Comparison of ENCODE assay signal across 1 cellular context in the genomic region with DNA sequence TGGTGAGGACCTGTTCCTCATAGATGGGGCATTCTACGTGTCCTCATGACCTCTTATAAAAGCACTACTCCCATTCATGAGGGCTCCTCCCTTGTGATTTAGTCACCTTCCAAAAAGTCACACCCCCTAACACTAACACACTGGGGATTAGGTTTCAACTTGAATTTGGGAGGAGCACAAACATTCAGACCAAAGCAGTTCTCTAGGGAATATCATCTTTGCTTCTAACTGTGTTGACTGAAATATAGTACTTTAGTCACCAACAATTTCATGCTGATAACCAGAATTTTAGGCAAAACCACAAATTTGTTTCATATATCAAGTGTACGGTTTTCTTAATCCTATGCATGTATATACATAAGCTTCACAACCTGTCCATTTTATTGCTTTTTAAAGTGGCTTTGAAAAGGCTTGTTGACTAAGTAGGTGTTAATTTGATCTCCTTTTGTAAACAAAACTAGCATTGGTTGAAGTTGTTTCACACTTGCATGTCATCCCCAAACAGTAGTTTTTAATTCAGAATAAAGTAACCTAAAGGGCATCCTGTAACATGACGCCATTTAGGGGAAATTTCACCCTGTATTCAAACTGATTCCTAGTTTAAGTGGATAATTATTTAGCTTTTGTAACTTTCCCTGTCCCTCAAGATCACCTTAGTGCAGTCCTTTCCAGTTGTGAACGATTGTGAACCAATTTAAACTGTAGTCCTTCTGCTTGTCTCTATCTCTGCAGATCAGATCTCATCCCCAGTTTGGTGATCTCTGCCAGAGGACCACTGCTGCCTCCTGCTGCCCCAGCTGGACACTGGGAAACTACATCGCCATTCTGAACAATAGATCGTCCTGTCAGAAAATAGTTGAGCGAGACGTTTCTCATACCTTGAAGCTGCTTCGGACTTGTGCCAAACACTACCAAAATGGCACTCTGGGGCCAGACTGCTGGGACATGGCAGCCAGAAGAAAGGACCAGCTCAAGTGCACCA.
TF ChIP-seq lines count a peak whose summit lies in the region.

No MANE protein-coding gene starts in this region.

TF ChIP-seq in H1, 55 proteins besides CTCF, POLR2A, EP300 and RAD21:
- TF ChIP-seq NANOG (IDR thresholded peaks at IDR 0.05; ENCODE audit: insufficient read depth, low read depth, low read length, poor library complexity, severe bottlenecking) = no peak
- TF ChIP-seq SIN3A (conservative IDR thresholded peaks at IDR 0.05 in 1 of 2, IDR thresholded peaks at IDR 0.05 in 1 of 2; ENCODE audit: low read depth in 1 of 2, low read length in 2 of 2) = no peak
- TF ChIP-seq, protein P1, sequence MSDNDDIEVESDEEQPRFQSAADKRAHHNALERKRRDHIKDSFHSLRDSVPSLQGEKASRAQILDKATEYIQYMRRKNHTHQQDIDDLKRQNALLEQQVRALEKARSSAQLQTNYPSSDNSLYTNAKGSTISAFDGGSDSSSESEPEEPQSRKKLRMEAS (IDR thresholded peaks at IDR 0.05) = no peak
- no peak for TF ChIP-seq RNF2 (IDR thresholded peaks at IDR 0.05; ENCODE audit: borderline replicate concordance, low read depth, low read length, missing control alignments, poor library complexity, severe bottlenecking)
- no peak for TF ChIP-seq FOSL1 (IDR thresholded peaks at IDR 0.05; ENCODE audit: insufficient read depth, low read depth, low read length)
- no peak for TF ChIP-seq KDM5A (IDR thresholded peaks at IDR 0.05; ENCODE audit: low read length)
- TF ChIP-seq BCL11A (IDR thresholded peaks at IDR 0.05; ENCODE audit: low read depth in 2 of 2, low read length in 2 of 2) = no peak
- no peak for TF ChIP-seq POLR2AphosphoS5 (IDR thresholded peaks at IDR 0.05; ENCODE audit: low read depth, low read length)
- TF ChIP-seq TBP (IDR thresholded peaks at IDR 0.05; ENCODE audit: low read depth, low read length) = no peak
- TF ChIP-seq, protein P2, sequence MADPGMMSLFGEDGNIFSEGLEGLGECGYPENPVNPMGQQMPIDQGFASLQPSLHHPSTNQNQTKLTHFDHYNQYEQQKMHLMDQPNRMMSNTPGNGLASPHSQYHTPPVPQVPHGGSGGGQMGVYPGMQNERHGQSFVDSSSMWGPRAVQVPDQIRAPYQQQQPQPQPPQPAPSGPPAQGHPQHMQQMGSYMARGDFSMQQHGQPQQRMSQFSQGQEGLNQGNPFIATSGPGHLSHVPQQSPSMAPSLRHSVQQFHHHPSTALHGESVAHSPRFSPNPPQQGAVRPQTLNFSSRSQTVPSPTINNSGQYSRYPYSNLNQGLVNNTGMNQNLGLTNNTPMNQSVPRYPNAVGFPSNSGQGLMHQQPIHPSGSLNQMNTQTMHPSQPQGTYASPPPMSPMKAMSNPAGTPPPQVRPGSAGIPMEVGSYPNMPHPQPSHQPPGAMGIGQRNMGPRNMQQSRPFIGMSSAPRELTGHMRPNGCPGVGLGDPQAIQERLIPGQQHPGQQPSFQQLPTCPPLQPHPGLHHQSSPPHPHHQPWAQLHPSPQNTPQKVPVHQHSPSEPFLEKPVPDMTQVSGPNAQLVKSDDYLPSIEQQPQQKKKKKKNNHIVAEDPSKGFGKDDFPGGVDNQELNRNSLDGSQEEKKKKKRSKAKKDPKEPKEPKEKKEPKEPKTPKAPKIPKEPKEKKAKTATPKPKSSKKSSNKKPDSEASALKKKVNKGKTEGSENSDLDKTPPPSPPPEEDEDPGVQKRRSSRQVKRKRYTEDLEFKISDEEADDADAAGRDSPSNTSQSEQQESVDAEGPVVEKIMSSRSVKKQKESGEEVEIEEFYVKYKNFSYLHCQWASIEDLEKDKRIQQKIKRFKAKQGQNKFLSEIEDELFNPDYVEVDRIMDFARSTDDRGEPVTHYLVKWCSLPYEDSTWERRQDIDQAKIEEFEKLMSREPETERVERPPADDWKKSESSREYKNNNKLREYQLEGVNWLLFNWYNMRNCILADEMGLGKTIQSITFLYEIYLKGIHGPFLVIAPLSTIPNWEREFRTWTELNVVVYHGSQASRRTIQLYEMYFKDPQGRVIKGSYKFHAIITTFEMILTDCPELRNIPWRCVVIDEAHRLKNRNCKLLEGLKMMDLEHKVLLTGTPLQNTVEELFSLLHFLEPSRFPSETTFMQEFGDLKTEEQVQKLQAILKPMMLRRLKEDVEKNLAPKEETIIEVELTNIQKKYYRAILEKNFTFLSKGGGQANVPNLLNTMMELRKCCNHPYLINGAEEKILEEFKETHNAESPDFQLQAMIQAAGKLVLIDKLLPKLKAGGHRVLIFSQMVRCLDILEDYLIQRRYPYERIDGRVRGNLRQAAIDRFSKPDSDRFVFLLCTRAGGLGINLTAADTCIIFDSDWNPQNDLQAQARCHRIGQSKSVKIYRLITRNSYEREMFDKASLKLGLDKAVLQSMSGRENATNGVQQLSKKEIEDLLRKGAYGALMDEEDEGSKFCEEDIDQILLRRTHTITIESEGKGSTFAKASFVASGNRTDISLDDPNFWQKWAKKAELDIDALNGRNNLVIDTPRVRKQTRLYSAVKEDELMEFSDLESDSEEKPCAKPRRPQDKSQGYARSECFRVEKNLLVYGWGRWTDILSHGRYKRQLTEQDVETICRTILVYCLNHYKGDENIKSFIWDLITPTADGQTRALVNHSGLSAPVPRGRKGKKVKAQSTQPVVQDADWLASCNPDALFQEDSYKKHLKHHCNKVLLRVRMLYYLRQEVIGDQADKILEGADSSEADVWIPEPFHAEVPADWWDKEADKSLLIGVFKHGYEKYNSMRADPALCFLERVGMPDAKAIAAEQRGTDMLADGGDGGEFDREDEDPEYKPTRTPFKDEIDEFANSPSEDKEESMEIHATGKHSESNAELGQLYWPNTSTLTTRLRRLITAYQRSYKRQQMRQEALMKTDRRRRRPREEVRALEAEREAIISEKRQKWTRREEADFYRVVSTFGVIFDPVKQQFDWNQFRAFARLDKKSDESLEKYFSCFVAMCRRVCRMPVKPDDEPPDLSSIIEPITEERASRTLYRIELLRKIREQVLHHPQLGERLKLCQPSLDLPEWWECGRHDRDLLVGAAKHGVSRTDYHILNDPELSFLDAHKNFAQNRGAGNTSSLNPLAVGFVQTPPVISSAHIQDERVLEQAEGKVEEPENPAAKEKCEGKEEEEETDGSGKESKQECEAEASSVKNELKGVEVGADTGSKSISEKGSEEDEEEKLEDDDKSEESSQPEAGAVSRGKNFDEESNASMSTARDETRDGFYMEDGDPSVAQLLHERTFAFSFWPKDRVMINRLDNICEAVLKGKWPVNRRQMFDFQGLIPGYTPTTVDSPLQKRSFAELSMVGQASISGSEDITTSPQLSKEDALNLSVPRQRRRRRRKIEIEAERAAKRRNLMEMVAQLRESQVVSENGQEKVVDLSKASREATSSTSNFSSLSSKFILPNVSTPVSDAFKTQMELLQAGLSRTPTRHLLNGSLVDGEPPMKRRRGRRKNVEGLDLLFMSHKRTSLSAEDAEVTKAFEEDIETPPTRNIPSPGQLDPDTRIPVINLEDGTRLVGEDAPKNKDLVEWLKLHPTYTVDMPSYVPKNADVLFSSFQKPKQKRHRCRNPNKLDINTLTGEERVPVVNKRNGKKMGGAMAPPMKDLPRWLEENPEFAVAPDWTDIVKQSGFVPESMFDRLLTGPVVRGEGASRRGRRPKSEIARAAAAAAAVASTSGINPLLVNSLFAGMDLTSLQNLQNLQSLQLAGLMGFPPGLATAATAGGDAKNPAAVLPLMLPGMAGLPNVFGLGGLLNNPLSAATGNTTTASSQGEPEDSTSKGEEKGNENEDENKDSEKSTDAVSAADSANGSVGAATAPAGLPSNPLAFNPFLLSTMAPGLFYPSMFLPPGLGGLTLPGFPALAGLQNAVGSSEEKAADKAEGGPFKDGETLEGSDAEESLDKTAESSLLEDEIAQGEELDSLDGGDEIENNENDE (IDR thresholded peaks at IDR 0.05; ENCODE audit: insufficient replicate concordance, low read length) = no peak
- no peak for TF ChIP-seq KDM4A (IDR thresholded peaks at IDR 0.05; ENCODE audit: low read depth, low read length, severe bottlenecking)
- TF ChIP-seq TAF1 (IDR thresholded peaks at IDR 0.05; ENCODE audit: low read depth, low read length) = no peak
- TF ChIP-seq SAP30 (IDR thresholded peaks at IDR 0.05; ENCODE audit: insufficient read depth, insufficient replicate concordance, low read length) = no peak
- TF ChIP-seq SIX5 (IDR thresholded peaks at IDR 0.05; ENCODE audit: low read depth, low read length) = no peak
- no peak for TF ChIP-seq CTBP2 (IDR thresholded peaks at IDR 0.05; ENCODE audit: borderline replicate concordance, insufficient read depth, insufficient read length, low read length)
- TF ChIP-seq CHD1 (IDR thresholded peaks at IDR 0.05; ENCODE audit: low read depth, low read length) = no peak
